ENCODE assay signal across 20 cellular contexts in the genomic region with DNA sequence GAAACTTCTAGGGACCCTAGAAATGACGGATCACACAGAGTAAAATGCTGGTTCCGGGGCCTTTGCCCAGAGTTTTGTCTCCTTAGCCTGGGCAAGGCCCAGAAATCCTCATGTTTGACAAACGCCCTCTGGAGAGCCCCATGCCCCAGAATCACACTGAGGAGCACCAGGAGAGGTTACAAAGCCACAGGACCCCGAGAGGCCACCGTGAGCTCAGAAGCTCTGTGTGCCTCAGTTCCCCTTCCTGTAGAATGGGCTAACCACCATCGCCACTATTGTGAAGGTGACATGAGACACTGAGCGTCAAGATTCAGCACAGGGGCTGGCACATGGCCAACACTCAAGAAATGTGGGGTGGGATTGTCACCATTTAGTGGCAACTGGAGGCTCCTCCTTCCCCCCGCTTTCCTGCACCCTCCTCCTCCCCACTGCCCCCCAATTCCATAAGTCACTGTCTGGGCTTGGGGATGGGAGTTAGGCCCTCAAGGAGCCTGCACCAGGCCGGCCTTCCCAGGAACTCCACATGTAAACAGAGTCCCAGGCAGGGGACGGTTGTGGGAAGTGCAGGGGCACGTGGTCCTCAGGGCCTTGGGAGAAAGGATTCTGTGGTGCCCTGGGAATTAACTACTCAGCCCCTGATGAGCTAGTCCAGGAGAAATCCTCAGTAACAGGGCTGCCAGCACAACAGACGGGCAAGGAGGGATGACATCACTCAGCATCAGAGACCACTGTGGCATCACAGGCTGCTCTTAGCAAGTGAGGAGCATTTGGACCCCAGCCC. TPM values are rescaled to one million over a fixed set of nuclear protein-coding genes. Genes with fewer than 3 reads are reported as not detected.
DNase-seq lines count a peak whose midpoint lies in the region; ATAC-seq and TF ChIP-seq lines count a peak whose summit lies in the region.
"Had no signal": no experiment of that assay in that cellular context is flagged by ENCODE, and none has a peak within 500 bp of the region (broad histone marks: within the 10 kb centered on the region; RNA-seq: fewer than 3 reads in every experiment).

No MANE protein-coding gene starts in this region.

- no peaks in the 10 kb centered on the region for H3K9me2 ChIP-seq in SK-N-SH

- no peak for TF ChIP-seq CTCF in fibroblast of mammary gland (conservative IDR thresholded peaks at IDR 0.05; ENCODE audit: control insufficient read depth, insufficient read depth, low read depth, low read length)
- no peak for TF ChIP-seq CTCF in progenitor cell of endocrine pancreas (IDR thresholded peaks at IDR 0.05; ENCODE audit: unreplicated experiment)
- no peak for TF ChIP-seq CTCF in SK-N-SH (IDR thresholded peaks at IDR 0.05)

- no peak for DNase-seq in activated CD8-positive, alpha-beta memory T cell treated with anti-CD3 and anti-CD28 coated beads, Interleukin-2, amount 10 ng/mL, durations not matched to agents 7 days and 5 days
- DNase-seq in activated CD8-positive, alpha-beta memory T cell treated with anti-CD3 and anti-CD28 coated beads for 24 hours: no peak
- DNase-seq in T-cell (peak in 1 of 34 experiments; percentile 24), fibroblast of mammary gland (ENCODE audit: low read depth) (peak; percentile 29), progenitor cell of endocrine pancreas (ENCODE audit: low spot score, unreplicated experiment) (no peak), SK-N-SH (no peak)
- no peak for DNase-seq in stimulated activated CD4-positive, alpha-beta T cell treated with anti-CD3 and anti-CD28 coated beads, Interleukin-4, amount 100 ng/mL, for 24 hours
- DNase-seq: ACHN; activated T-cell treated with anti-CD3 and anti-CD28 coated beads for 4 hours; colonic mucosa; COR-L47; NCI-H1048; NCI-H2107; NCI-H69; Peyer's patch; stimulated activated naive CD8-positive, alpha-beta T cell treated with anti-CD3 and anti-CD28 coated beads, Interleukin-15, amount 100 ng/mL, for 72 hours; SW 1271 had no signal

- no peak for ATAC-seq in activated CD8-positive, alpha-beta memory T cell treated with anti-CD3 and anti-CD28 coated beads, Interleukin-2, amount 10 ng/mL, durations not matched to agents 7 days and 5 days
- ATAC-seq in T-cell (replicated peaks in 1 of 4) (no peak), HG02885 (IDR thresholded peaks at IDR 0.05; ENCODE audit: poor library complexity, unreplicated experiment) (no peak)
- ATAC-seq: stimulated activated naive CD8-positive, alpha-beta T cell treated with anti-CD3 and anti-CD28 coated beads, Interleukin-15, amount 100 ng/mL, for 72 hours had no signal

- no peak overlapping the region for H3K9ac ChIP-seq in SK-N-SH

- 89% methylated on average over 7 of the region's 12 CpGs for WGBS in SK-N-SH (ENCODE audit: low lambda C conversion rate)

- H3K27ac Mint-ChIP-seq in activated CD8-positive, alpha-beta memory T cell treated with anti-CD3 and anti-CD28 coated beads, Interleukin-2, amount 10 ng/mL, durations not matched to agents 7 days and 5 days: peak overlapping the region; percentile 60
- H3K27ac Mint-ChIP-seq in T-cell (peak overlapping the region in 1 of 2 donors; percentile 39), progenitor cell of endocrine pancreas (peak overlapping the region; percentile 38)
- H3K27ac Mint-ChIP-seq: stimulated activated naive CD8-positive, alpha-beta T cell treated with anti-CD3 and anti-CD28 coated beads, Interleukin-15, amount 100 ng/mL, for 72 hours had no signal

- peaks cover 3% of the 10 kb centered on the region for H3K36me3 Mint-ChIP-seq in activated CD8-positive, alpha-beta memory T cell treated with anti-CD3 and anti-CD28 coated beads, Interleukin-2, amount 10 ng/mL, durations not matched to agents 7 days and 5 days
- H3K36me3 Mint-ChIP-seq in T-cell (no peaks in the 10 kb centered on the region), progenitor cell of endocrine pancreas (ENCODE audit: insufficient read depth) (no peaks in the 10 kb centered on the region)

- peaks cover 42% of the 10 kb centered on the region for H3K4me1 Mint-ChIP-seq in activated CD8-positive, alpha-beta memory T cell treated with anti-CD3 and anti-CD28 coated beads, Interleukin-2, amount 10 ng/mL, durations not matched to agents 7 days and 5 days
- peaks cover 9 to 39% (median 17%) of the 10 kb centered on the region in 3 donors for H3K4me1 Mint-ChIP-seq in T-cell
- H3K4me1 Mint-ChIP-seq in progenitor cell of endocrine pancreas (ENCODE audit: low read depth): no peaks in the 10 kb centered on the region

- H3K4me1 ChIP-seq in SK-N-SH (ENCODE audit: control insufficient read depth in 1 of 2, insufficient read depth in 2 of 2, low read depth in 1 of 2, low read length in 1 of 2): no peaks in the 10 kb centered on the region; a peak in 1 of 4 replicates

- no peaks in the 10 kb centered on the region for H3F3A ChIP-seq in SK-N-SH (replicated peaks; ENCODE audit: insufficient read depth)

- no peak overlapping the region for H3K27ac ChIP-seq in SK-N-SH (ENCODE audit: low read depth in 2 of 2, low read length in 1 of 2)
- H3K27ac ChIP-seq: colonic mucosa, vagina had no signal

- H3K4me3 ChIP-seq in fibroblast of mammary gland (ENCODE audit: control insufficient read depth, low read depth, low read length) (no peak overlapping the region), SK-N-SH (ENCODE audit: low read depth in 2 of 2, low read length in 1 of 2) (no peak overlapping the region)
- H3K4me3 ChIP-seq: colonic mucosa, vagina had no signal

- no peak for TF ChIP-seq EP300 in SK-N-SH (IDR thresholded peaks at IDR 0.05; ENCODE audit: borderline replicate concordance in 1 of 2, low read depth in 1 of 2, low read length in 1 of 2)

- H3K9me3 Mint-ChIP-seq in activated CD8-positive, alpha-beta memory T cell treated with anti-CD3 and anti-CD28 coated beads, Interleukin-2, amount 10 ng/mL, durations not matched to agents 7 days and 5 days (ENCODE audit: low read depth): no peaks in the 10 kb centered on the region
- no peaks in the 10 kb centered on the region for H3K9me3 Mint-ChIP-seq in T-cell
- H3K9me3 Mint-ChIP-seq in progenitor cell of endocrine pancreas (ENCODE audit: low read depth): no peaks in the 10 kb centered on the region
- H3K9me3 Mint-ChIP-seq: stimulated activated naive CD8-positive, alpha-beta T cell treated with anti-CD3 and anti-CD28 coated beads, Interleukin-15, amount 100 ng/mL, for 72 hours had no signal

- peaks cover 11% of the 10 kb centered on the region; the same call in 1 of the 2 replicates for H3K27me3 ChIP-seq in SK-N-SH (ENCODE audit: insufficient read depth)

- H3K79me2 ChIP-seq in SK-N-SH (ENCODE audit: insufficient read depth): no peaks in the 10 kb centered on the region

- TF ChIP-seq RAD21 in SK-N-SH (IDR thresholded peaks at IDR 0.05; ENCODE audit: low read length): no peak

- POLR2A ChIA-PET in T-cell (lab: Charles Lee) (no interaction called here), SK-N-SH (lab: Yijun Ruan, JAX) (interaction anchor here (0.8 to 1.8 kb wide), 2 partner anchors 22 to 68 kb away, joined by 3 to 4 read pairs; partner anchors contain the start of gene NCL)

- H4K20me1 ChIP-seq in SK-N-SH (ENCODE audit: insufficient read depth): no peaks in the 10 kb centered on the region

- peaks cover 40% of the 10 kb centered on the region for H3K27me3 Mint-ChIP-seq in activated CD8-positive, alpha-beta memory T cell treated with anti-CD3 and anti-CD28 coated beads, Interleukin-2, amount 10 ng/mL, durations not matched to agents 7 days and 5 days
- H3K27me3 Mint-ChIP-seq in T-cell (peaks cover 6 to 7% of the 10 kb centered on the region in 2 donors), progenitor cell of endocrine pancreas (peaks cover 37% of the 10 kb centered on the region)

- no peak overlapping the region for H3K4me2 ChIP-seq in SK-N-SH

- no peaks in the 10 kb centered on the region for H3K9me3 ChIP-seq in SK-N-SH
- H3K9me3 ChIP-seq: colonic mucosa, Peyer's patch, vagina had no signal

- H2AFZ ChIP-seq in SK-N-SH (ENCODE audit: low read depth): no peak overlapping the region

- H3K36me3 ChIP-seq in SK-N-SH (replicated peaks in 1 of 2; ENCODE audit: control insufficient read depth in 1 of 2, insufficient read depth in 2 of 2, low read length in 1 of 2): no peaks in the 10 kb centered on the region
- H3K36me3 ChIP-seq: colonic mucosa, Peyer's patch, vagina had no signal

- CTCF ChIA-PET in activated CD8-positive, alpha-beta memory T cell treated with anti-CD3 and anti-CD28 coated beads, Interleukin-2, amount 10 ng/mL, durations not matched to agents 7 days and 5 days (lab: Charles Lee): interaction anchor here (0.6 to 5.2 kb wide), 9 partner anchors 11 to 80 kb away, joined by 3 to 128 read pairs (median 10); no protein-coding TSS in a partner anchor
- CTCF ChIA-PET in T-cell (lab: Charles Lee) (interaction anchor here (0.8 to 3.1 kb wide), 5 partner anchors 15 to 70 kb away, joined by 3 to 12 read pairs (median 5); no protein-coding TSS in a partner anchor), SK-N-SH (lab: Yijun Ruan, JAX) (interaction anchor here (0.6 to 2.7 kb wide), 11 partner anchors 8 to 50 kb away, joined by 3 to 15 read pairs (median 8); no protein-coding TSS in a partner anchor)

- no peak overlapping the region for H3K4me3 Mint-ChIP-seq in activated CD8-positive, alpha-beta memory T cell treated with anti-CD3 and anti-CD28 coated beads, Interleukin-2, amount 10 ng/mL, durations not matched to agents 7 days and 5 days
- H3K4me3 Mint-ChIP-seq in T-cell (peak overlapping the region in 2 of 3 donors; percentile 59 to 73), progenitor cell of endocrine pancreas (ENCODE audit: low read depth) (peak overlapping the region; percentile 7)

TF ChIP-seq in SK-N-SH, 30 proteins besides CTCF, POLR2A, EP300 and RAD21 (continues in another document):
- TF ChIP-seq CHD2 (IDR thresholded peaks at IDR 0.05; ENCODE audit: low read length, partially characterized antibody) (no peak), TAF1 (IDR thresholded peaks at IDR 0.05; ENCODE audit: borderline replicate concordance, low read depth, low read length) (no peak), MAX (IDR thresholded peaks at IDR 0.05; ENCODE audit: low read depth) (no peak), ELF1 (IDR thresholded peaks at IDR 0.05) (no peak)

RNA-seq across cellular contexts. Expression of gene NMUR1, which starts 1.4 kb away (rescaled TPM):
- total RNA-seq in activated CD8-positive, alpha-beta memory T cell treated with anti-CD3 and anti-CD28 coated beads, Interleukin-2, amount 10 ng/mL, durations not matched to agents 7 days and 5 days: 1 to 10 TPM; 3.6 to 8.6 TPM
- total RNA-seq in T-cell: 1 to 10 TPM in 2 of 5 donors, under 1 TPM in 3; 0.62 to 3.0 (median 0.70) TPM
- not detected in 2 replicates for total RNA-seq in progenitor cell of endocrine pancreas
- polyA plus RNA-seq in SK-N-SH (2012; rRNA removed): not detected in 2 replicates
- polyA plus RNA-seq in SK-N-SH (2012; cell fraction: cytosol; rRNA removed): 0.01 TPM in 1 of 2 replicates, not detected in the other
- polyA plus RNA-seq in SK-N-SH (2012; cell fraction: nucleus; rRNA removed): not detected in 2 replicates
- total RNA-seq: glomerular endothelial cell, vagina had no signal
